8 cellular contexts compared by ENCODE assay signal in genomic region chr17:63740464-63741181, GRCh38. TPM values are rescaled to one million over a fixed set of nuclear protein-coding genes. Genes with fewer than 3 reads are reported as not detected.
DNase-seq lines count a peak whose midpoint lies in the region; ATAC-seq and TF ChIP-seq lines count a peak whose summit lies in the region.

No MANE protein-coding gene starts in this region.

- H3K9me3 ChIP-seq in DOHH2 (ENCODE audit: control insufficient read depth, insufficient read depth, low read length) (no peaks in the 10 kb centered on the region), gastrocnemius medialis (no peaks in the 10 kb centered on the region)

- no peaks in the 10 kb centered on the region for H3K9me3 Mint-ChIP-seq in activated naive CD4-positive, alpha-beta T cell treated with anti-CD3 and anti-CD28 coated beads, Interleukin-2, amount 50 U/mL, for 72 hours

- DNase-seq in activated naive CD4-positive, alpha-beta T cell treated with anti-CD3 and anti-CD28 coated beads, Interleukin-2, amount 50 U/mL, for 72 hours (ENCODE audit: low spot score in 2 of 2), result no peak
- DNase-seq in hepatic stellate cell (ENCODE audit: low spot score) (peak; percentile 5), gastrocnemius medialis (no peak), MV-4-11 (lab: John Stamatoyannopoulos, UW) (no peak), NCI-H2081 treated with DMSO at 0.1 percent for 48 hours (lab: John Stamatoyannopoulos, UW) (no peak)

- peaks cover 10 to 15% of the 10 kb centered on the region in 2 donors for H3K36me3 Mint-ChIP-seq in activated naive CD4-positive, alpha-beta T cell treated with anti-CD3 and anti-CD28 coated beads, Interleukin-2, amount 50 U/mL, for 72 hours

- H3K4me1 ChIP-seq in DOHH2 (ENCODE audit: control insufficient read depth, low read length), result peaks cover 42% of the 10 kb centered on the region
- H3K4me1 ChIP-seq in gastrocnemius medialis, result peaks cover 14 to 17% of the 10 kb centered on the region in 2 donors

- ATAC-seq in HG03108 (IDR thresholded peaks at IDR 0.05; ENCODE audit: unreplicated experiment) (peak; percentile 3), gastrocnemius medialis (no peak), GM21367 (IDR thresholded peaks at IDR 0.05; ENCODE audit: unreplicated experiment) (no peak)
- no peak for ATAC-seq in activated naive CD4-positive, alpha-beta T cell treated with anti-CD3 and anti-CD28 coated beads, Interleukin-2, amount 50 U/mL, for 72 hours

- H4K20me1 ChIP-seq in DOHH2 (ENCODE audit: control insufficient read depth, insufficient read depth, low read depth, low read length), result no peaks in the 10 kb centered on the region; the same call in 1 of the 2 replicates

- peaks cover 22% of the 10 kb centered on the region for H3F3A ChIP-seq in DOHH2 (ENCODE audit: control insufficient read depth, insufficient read depth)

- peak overlapping the region; percentile 83 for H3K4me2 ChIP-seq in DOHH2 (ENCODE audit: low read length)

- in situ Hi-C loops in gastrocnemius medialis (cut with MboI; ENCODE audit: low sequenced_read_pairs in 4 of 4), result no loop called here

- TF ChIP-seq CTCF in DOHH2 (IDR thresholded peaks at IDR 0.05; ENCODE audit: low read depth, low read length, poor library complexity, severe bottlenecking), result no peak
- no peak for TF ChIP-seq CTCF in gastrocnemius medialis (IDR thresholded peaks at IDR 0.05 in 4 of 5, conservative IDR thresholded peaks at IDR 0.05 in 1 of 5)

- H3K27ac Mint-ChIP-seq in activated naive CD4-positive, alpha-beta T cell treated with anti-CD3 and anti-CD28 coated beads, Interleukin-2, amount 50 U/mL, for 72 hours, result peak overlapping the region; percentile 91 to 99

- H3K36me3 ChIP-seq in DOHH2 (ENCODE audit: control insufficient read depth, low read length), result peaks cover 18% of the 10 kb centered on the region
- H3K36me3 ChIP-seq in gastrocnemius medialis, result peaks cover 0 to 12% of the 10 kb centered on the region in 2 donors

- intact Hi-C loops in gastrocnemius medialis (cut with DNase I; ENCODE audit: low total_unique reads), result loop anchor here (1.0 to 10.0 kb wide), 4 partner anchors 33 to 190 kb away; partner anchors contain the start of genes CCDC47, DCAF7, MAP3K3 and SMARCD2

- no peaks in the 10 kb centered on the region for H3K9me2 ChIP-seq in DOHH2 (replicated peaks; ENCODE audit: control insufficient read depth, low read length)

- H3K79me2 ChIP-seq in DOHH2 (ENCODE audit: control insufficient read depth, low read length), result peaks cover 39% of the 10 kb centered on the region

- no peaks in the 10 kb centered on the region for H3K27me3 ChIP-seq in DOHH2 (ENCODE audit: control insufficient read depth, low read length)
- H3K27me3 ChIP-seq in gastrocnemius medialis, result no peaks in the 10 kb centered on the region

- H3K4me3 ChIP-seq in DOHH2 (ENCODE audit: low read length) (peak overlapping the region; percentile 79), gastrocnemius medialis (peak overlapping the region; percentile 77 to 85 (median 82))

- TF ChIP-seq POLR2A in gastrocnemius medialis (IDR thresholded peaks at IDR 0.05), result no peak

- H3K27ac ChIP-seq in DOHH2 (ENCODE audit: low read depth, low read length) (peak overlapping the region; percentile 96), gastrocnemius medialis (peak overlapping the region; percentile 86 to 92 (median 90))

RNA-seq across cellular contexts. Expression of gene STRADA, which starts 1.0 kb away (rescaled TPM):
- total RNA-seq in activated naive CD4-positive, alpha-beta T cell treated with anti-CD3 and anti-CD28 coated beads, Interleukin-2, amount 50 U/mL, for 72 hours, result 100 to 1,000 TPM in 1 of 2 donors, 10 to 100 TPM in 1; 68.3 to 112 TPM
- 10 to 100 TPM in 1 of 4 donors, 1 to 10 TPM in 3; 7.5 to 15.0 (median 8.6) TPM for total RNA-seq in gastrocnemius medialis

RNA-seq across cellular contexts. Expression of gene CCDC47, which starts 32.8 kb away (rescaled TPM):
- 10 to 100 TPM; 53.8 to 75.7 TPM for total RNA-seq in activated naive CD4-positive, alpha-beta T cell treated with anti-CD3 and anti-CD28 coated beads, Interleukin-2, amount 50 U/mL, for 72 hours
- total RNA-seq in gastrocnemius medialis, result 100 to 1,000 TPM in 1 of 4 donors, 10 to 100 TPM in 3; 81.0 to 110 (median 86.8) TPM

RNA-seq across cellular contexts. Expression of gene DDX42, which starts 33.3 kb away (rescaled TPM):
- total RNA-seq in activated naive CD4-positive, alpha-beta T cell treated with anti-CD3 and anti-CD28 coated beads, Interleukin-2, amount 50 U/mL, for 72 hours, result 100 to 1,000 TPM; 126 to 130 TPM
- 10 to 100 TPM; 35.9 to 71.6 (median 56.8) TPM for total RNA-seq in gastrocnemius medialis

RNA-seq across cellular contexts. Expression of gene LIMD2, which starts 40.7 kb away (rescaled TPM):
- 100 to 1,000 TPM in 1 of 2 donors, 10 to 100 TPM in 1; 76.7 to 166 TPM for total RNA-seq in activated naive CD4-positive, alpha-beta T cell treated with anti-CD3 and anti-CD28 coated beads, Interleukin-2, amount 50 U/mL, for 72 hours
- 1 to 10 TPM in 3 of 4 donors, under 1 TPM in 1; 0.97 to 2.8 (median 1.5) TPM for total RNA-seq in gastrocnemius medialis

Comparison
In these comparisons a context has a peak if more than half of its experiments do, and no peak if none do; other contexts are left out.
1. RNA of gene STRADA, which starts 1.0 kb away (total RNA-seq): 68.3 to 112 TPM in activated naive CD4-positive, alpha-beta T cell treated with anti-CD3 and anti-CD28 coated beads, Interleukin-2, amount 50 U/mL, for 72 hours; 7.5 to 15.0 TPM in gastrocnemius medialis; every median in the first group is over 4 times any median in the second.